In the genomic region with DNA sequence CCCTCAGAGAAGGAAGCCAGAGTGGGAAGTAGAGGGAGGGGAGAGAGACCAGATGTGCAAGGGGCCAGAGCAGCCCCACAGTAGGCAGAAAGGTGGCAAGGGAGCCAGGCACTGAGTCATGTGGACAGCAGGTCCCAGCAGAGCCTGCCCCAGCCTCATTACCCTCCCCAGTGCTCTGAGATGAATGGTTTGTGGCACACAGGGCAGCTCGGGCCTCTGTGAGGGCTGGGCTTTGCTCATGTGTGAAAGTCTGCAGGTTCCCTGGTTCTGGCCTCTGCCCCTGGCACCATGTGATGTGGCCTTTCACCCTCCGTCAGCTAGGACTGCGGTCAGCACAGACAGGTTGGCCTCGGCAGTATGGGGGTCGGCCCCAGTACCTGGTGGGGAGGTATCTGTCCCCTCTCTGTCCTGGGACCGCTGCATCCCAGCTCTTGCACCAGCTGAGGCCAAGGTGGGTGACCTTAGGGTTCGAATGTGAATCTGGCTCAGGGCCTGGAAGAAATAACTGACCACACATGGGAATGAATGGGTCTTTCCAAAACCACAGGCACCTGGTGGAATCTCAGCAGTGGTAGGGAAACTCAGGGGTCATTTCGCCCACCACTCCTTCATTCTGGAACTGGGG, we compare ENCODE assay signal across 2 cellular contexts.
TF ChIP-seq lines count a peak whose summit lies in the region.

No MANE protein-coding gene starts in this region.

TF ChIP-seq in HepG2, 621 proteins besides CTCF, POLR2A, EP300 and RAD21:
- no peak for TF ChIP-seq KLF11 (CRISPR knock-in tag; IDR thresholded peaks at IDR 0.05)
- no peak for TF ChIP-seq ZNF605 (CRISPR knock-in tag; IDR thresholded peaks at IDR 0.05)
- TF ChIP-seq ZKSCAN5 (CRISPR knock-in tag; IDR thresholded peaks at IDR 0.05), result no peak
- TF ChIP-seq, protein P1, sequence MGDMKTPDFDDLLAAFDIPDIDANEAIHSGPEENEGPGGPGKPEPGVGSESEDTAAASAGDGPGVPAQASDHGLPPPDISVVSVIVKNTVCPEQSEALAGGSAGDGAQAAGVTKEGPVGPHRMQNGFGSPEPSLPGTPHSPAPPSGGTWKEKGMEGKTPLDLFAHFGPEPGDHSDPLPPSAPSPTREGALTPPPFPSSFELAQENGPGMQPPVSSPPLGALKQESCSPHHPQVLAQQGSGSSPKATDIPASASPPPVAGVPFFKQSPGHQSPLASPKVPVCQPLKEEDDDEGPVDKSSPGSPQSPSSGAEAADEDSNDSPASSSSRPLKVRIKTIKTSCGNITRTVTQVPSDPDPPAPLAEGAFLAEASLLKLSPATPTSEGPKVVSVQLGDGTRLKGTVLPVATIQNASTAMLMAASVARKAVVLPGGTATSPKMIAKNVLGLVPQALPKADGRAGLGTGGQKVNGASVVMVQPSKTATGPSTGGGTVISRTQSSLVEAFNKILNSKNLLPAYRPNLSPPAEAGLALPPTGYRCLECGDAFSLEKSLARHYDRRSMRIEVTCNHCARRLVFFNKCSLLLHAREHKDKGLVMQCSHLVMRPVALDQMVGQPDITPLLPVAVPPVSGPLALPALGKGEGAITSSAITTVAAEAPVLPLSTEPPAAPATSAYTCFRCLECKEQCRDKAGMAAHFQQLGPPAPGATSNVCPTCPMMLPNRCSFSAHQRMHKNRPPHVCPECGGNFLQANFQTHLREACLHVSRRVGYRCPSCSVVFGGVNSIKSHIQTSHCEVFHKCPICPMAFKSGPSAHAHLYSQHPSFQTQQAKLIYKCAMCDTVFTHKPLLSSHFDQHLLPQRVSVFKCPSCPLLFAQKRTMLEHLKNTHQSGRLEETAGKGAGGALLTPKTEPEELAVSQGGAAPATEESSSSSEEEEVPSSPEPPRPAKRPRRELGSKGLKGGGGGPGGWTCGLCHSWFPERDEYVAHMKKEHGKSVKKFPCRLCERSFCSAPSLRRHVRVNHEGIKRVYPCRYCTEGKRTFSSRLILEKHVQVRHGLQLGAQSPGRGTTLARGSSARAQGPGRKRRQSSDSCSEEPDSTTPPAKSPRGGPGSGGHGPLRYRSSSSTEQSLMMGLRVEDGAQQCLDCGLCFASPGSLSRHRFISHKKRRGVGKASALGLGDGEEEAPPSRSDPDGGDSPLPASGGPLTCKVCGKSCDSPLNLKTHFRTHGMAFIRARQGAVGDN (CRISPR knock-in tag; IDR thresholded peaks at IDR 0.05), result no peak
- no peak for TF ChIP-seq ZBTB3 (CRISPR knock-in tag; IDR thresholded peaks at IDR 0.05; ENCODE audit: borderline replicate concordance, low read depth)
- no peak for TF ChIP-seq DMAP1 (CRISPR knock-in tag; IDR thresholded peaks at IDR 0.05)
- TF ChIP-seq KLF12 (CRISPR knock-in tag; IDR thresholded peaks at IDR 0.05; ENCODE audit: borderline replicate concordance), result no peak
- no peak for TF ChIP-seq RXRB (CRISPR knock-in tag; IDR thresholded peaks at IDR 0.05; ENCODE audit: borderline replicate concordance)
- TF ChIP-seq IKZF5 (CRISPR knock-in tag; IDR thresholded peaks at IDR 0.05), result no peak
- no peak for TF ChIP-seq TBX2 (CRISPR knock-in tag; IDR thresholded peaks at IDR 0.05; ENCODE audit: borderline replicate concordance)

TF ChIP-seq in SK-N-SH, 30 proteins besides CTCF, POLR2A, EP300 and RAD21:
- TF ChIP-seq FOXJ3 (CRISPR knock-in tag; IDR thresholded peaks at IDR 0.05) (no peak), GABPA (IDR thresholded peaks at IDR 0.05; ENCODE audit: low read depth) (no peak), EZH2phosphoT487 (IDR thresholded peaks at IDR 0.05; ENCODE audit: borderline replicate concordance, low read depth) (no peak), RCOR1 (IDR thresholded peaks at IDR 0.05; ENCODE audit: low read length) (no peak), FOSL2 (IDR thresholded peaks at IDR 0.05; ENCODE audit: borderline replicate concordance, low read depth) (no peak), SIN3A (IDR thresholded peaks at IDR 0.05; ENCODE audit: borderline replicate concordance, low read depth, low read length) (no peak), TCF12 (IDR thresholded peaks at IDR 0.05) (no peak), PBX3 (IDR thresholded peaks at IDR 0.05) (no peak), ZBTB33 (IDR thresholded peaks at IDR 0.05; ENCODE audit: borderline replicate concordance, low read depth) (no peak), TAF1 (IDR thresholded peaks at IDR 0.05; ENCODE audit: borderline replicate concordance, low read depth, low read length) (no peak)
TF ChIP-seq in SK-N-SH: peak in this region for 0.
